ENCODE assay signal across 18 cellular contexts in the genomic region with DNA sequence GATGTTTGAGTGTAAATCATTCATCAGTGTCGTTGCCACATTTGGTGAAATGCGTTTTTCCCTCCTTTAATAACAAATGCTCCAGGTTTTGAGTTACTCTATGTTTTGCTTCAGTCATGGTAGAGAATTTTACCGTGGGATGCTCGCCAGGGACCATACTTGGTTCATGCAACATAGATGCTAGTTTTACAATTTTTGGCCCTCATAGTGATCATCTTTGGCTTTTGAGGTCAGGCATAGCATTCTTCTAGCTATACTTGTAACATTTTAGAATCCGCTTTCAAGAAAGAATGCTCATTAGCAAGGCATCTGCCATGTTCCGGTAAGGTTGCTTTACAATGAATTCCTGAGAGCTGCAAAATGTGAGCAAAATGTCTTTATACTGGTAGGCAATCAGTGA.
"Had no signal": no experiment of that assay in that cellular context is flagged by ENCODE, and none has a peak within 500 bp of the region (broad histone marks: within the 10 kb centered on the region; RNA-seq: fewer than 3 reads in every experiment).

No MANE protein-coding gene starts in this region.

- ATAC-seq: activated T-cell treated with anti-CD3 and anti-CD28 coated beads, Interleukin-2, amount 50 U/mL, for 72 hours; right lobe of liver had no signal

- DNase-seq: activated CD4-positive, alpha-beta T cell treated with anti-CD3 and anti-CD28 coated beads, Interleukin-2, amount 10 ng/mL, durations not matched to agents 24 days and 14 days; activated CD4-positive, CD25-positive, alpha-beta regulatory T cell; activated CD8-positive, alpha-beta memory T cell treated with anti-CD3 and anti-CD28 coated beads, Interleukin-2, amount 50 U/mL, for 48 hours; activated gamma-delta T cell treated with Interleukin-2 at 50 U/mL for 16 hours; activated naive CD8-positive, alpha-beta T cell treated with anti-CD3 and anti-CD28 coated beads for 36 hours; activated T-cell treated with anti-CD3 and anti-CD28 coated beads, Interleukin-2, amount 50 U/mL, for 72 hours; anterior cingulate cortex; erythroblast; islet precursor cell; ovary; right lobe of liver; spleen; testis; upper lobe of left lung had no signal

- H3K4me3 ChIP-seq: cardiac muscle cell, hepatocyte, lung, neural progenitor cell, ovary, right lobe of liver, spleen, testis, upper lobe of left lung had no signal
